8 cellular contexts compared by ENCODE assay signal in genomic region chr6:99393698-99394531, GRCh38. TPM values are rescaled to one million over a fixed set of nuclear protein-coding genes. Genes with fewer than 3 reads are reported as not detected.
A peak's percentile ranks its signal among the peaks of the same experiment; 100 is the strongest.
DNase-seq lines count a peak whose midpoint lies in the region; ATAC-seq and TF ChIP-seq lines count a peak whose summit lies in the region.

A gene with protein sequence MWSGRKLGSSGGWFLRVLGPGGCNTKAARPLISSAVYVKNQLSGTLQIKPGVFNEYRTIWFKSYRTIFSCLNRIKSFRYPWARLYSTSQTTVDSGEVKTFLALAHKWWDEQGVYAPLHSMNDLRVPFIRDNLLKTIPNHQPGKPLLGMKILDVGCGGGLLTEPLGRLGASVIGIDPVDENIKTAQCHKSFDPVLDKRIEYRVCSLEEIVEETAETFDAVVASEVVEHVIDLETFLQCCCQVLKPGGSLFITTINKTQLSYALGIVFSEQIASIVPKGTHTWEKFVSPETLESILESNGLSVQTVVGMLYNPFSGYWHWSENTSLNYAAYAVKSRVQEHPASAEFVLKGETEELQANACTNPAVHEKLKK (minus strand): TSS chr6:99394195. CDS start chr6:99394179, 16 bp downstream.

- no peaks in the 10 kb centered on the region for H3K9me3 Mint-ChIP-seq in activated CD4-positive, alpha-beta T cell treated with anti-CD3 and anti-CD28 coated beads for 36 hours (ENCODE audit: low read depth)

- peak within 1 kb of the TSS; percentile 94 for H3K4me3 Mint-ChIP-seq in activated CD4-positive, alpha-beta T cell treated with anti-CD3 and anti-CD28 coated beads for 36 hours

- ATAC-seq in GM18873 (IDR thresholded peaks at IDR 0.05; ENCODE audit: low FRiP score, unreplicated experiment) (peak; percentile 46), HG03135 (IDR thresholded peaks at IDR 0.05; ENCODE audit: unreplicated experiment) (peak; percentile 76)
- ATAC-seq in activated CD4-positive, alpha-beta T cell treated with anti-CD3 and anti-CD28 coated beads for 36 hours = peak; percentile 87

- H3K27ac Mint-ChIP-seq in activated CD4-positive, alpha-beta T cell treated with anti-CD3 and anti-CD28 coated beads for 36 hours = peak within 1 kb of the TSS; percentile 84

- peaks cover 14% of the 10 kb centered on the region for H3K4me1 Mint-ChIP-seq in activated CD4-positive, alpha-beta T cell treated with anti-CD3 and anti-CD28 coated beads for 36 hours

- no peaks in the 10 kb centered on the region for H3K36me3 Mint-ChIP-seq in activated CD4-positive, alpha-beta T cell treated with anti-CD3 and anti-CD28 coated beads for 36 hours (ENCODE audit: low read depth)

- H3K4me3 ChIP-seq in AG09309 (ENCODE audit: control insufficient read depth, low read depth, low read length) (peak within 1 kb of the TSS; percentile 76), choroid plexus epithelial cell (ENCODE audit: low read depth, low read length) (peak within 1 kb of the TSS; percentile 87)

- intact Hi-C loops in activated CD4-positive, alpha-beta T cell treated with anti-CD3 and anti-CD28 coated beads for 36 hours (cut with DNase I, micrococcal nuclease) = loop anchor here (1.0 to 10.0 kb wide), 4 partner anchors 31 to 449 kb away; partner anchors contain the start of genes PNISR (in 2 of the 2) and FBXL4 (in 1 of the 2)

- CTCF ChIA-PET in activated CD4-positive, alpha-beta T cell treated with anti-CD3 and anti-CD28 coated beads for 36 hours (lab: Charles Lee) = interaction anchor here (0.6 to 3.6 kb wide), 9 partner anchors 8 to 63 kb away, joined by 3 to 19 read pairs (median 4); partner anchors contain the start of gene PNISR

- peak; percentile 24 for DNase-seq in AG09309 (ENCODE audit: low read depth)
- peak; percentile 65 for DNase-seq in NCI-H345 treated with DMSO at 0.1 percent for 48 hours (lab: John Stamatoyannopoulos, UW; ENCODE audit: unreplicated experiment)
- peak; percentile 80 for DNase-seq in activated CD4-positive, alpha-beta T cell treated with anti-CD3 and anti-CD28 coated beads for 36 hours
- DNase-seq in choroid plexus epithelial cell (ENCODE audit: low read depth) = peak; percentile 75
- peak; percentile 77 for DNase-seq in kidney tubule cell (ENCODE audit: low spot score)
- DNase-seq in stimulated activated CD4-positive, alpha-beta T cell treated with anti-CD3 and anti-CD28 coated beads, Interleukin-1b, Interleukin-23, amount 100 ng/mL, for 1 hour (ENCODE audit: low read depth in 2 of 2) = peak; percentile 19 to 29

- no peaks in the 10 kb centered on the region for H3K27me3 Mint-ChIP-seq in activated CD4-positive, alpha-beta T cell treated with anti-CD3 and anti-CD28 coated beads for 36 hours

- TF ChIP-seq CTCF in AG09309 (IDR thresholded peaks at IDR 0.05; ENCODE audit: control insufficient read depth, insufficient read depth, low read depth, low read length, missing control alignments) (no peak), choroid plexus epithelial cell (conservative IDR thresholded peaks at IDR 0.05; ENCODE audit: low read depth, low read length) (no peak)

- POLR2A ChIA-PET in activated CD4-positive, alpha-beta T cell treated with anti-CD3 and anti-CD28 coated beads for 36 hours (lab: Charles Lee) = interaction anchor here (0.6 to 1.3 kb wide), 5 partner anchors 30 to 174 kb away, joined by 3 to 4 read pairs (median 4); partner anchors contain the start of genes CCNC and PNISR

RNA-seq across cellular contexts. Expression of the gene that starts here (rescaled TPM):
- 10 to 100 TPM; 13.5 to 23.4 TPM for total RNA-seq in activated CD4-positive, alpha-beta T cell treated with anti-CD3 and anti-CD28 coated beads for 36 hours

Comparison
In these comparisons a context has a peak if more than half of its experiments do, and no peak if none do; other contexts are left out.
1. Peak in every context shown above with its lines: DNase-seq, ATAC-seq and H3K4me3 ChIP-seq.
2. DNase-seq: peak in every context shown above with its lines; median percentile 80 in activated CD4-positive, alpha-beta T cell treated with anti-CD3 and anti-CD28 coated beads for 36 hours; 77 in kidney tubule cell; 75 in choroid plexus epithelial cell; 65 in NCI-H345 treated with DMSO at 0.1 percent for 48 hours; 24 in AG09309; 24 in stimulated activated CD4-positive, alpha-beta T cell treated with anti-CD3 and anti-CD28 coated beads, Interleukin-1b, Interleukin-23, amount 100 ng/mL, for 1 hour.